In the genomic region with DNA sequence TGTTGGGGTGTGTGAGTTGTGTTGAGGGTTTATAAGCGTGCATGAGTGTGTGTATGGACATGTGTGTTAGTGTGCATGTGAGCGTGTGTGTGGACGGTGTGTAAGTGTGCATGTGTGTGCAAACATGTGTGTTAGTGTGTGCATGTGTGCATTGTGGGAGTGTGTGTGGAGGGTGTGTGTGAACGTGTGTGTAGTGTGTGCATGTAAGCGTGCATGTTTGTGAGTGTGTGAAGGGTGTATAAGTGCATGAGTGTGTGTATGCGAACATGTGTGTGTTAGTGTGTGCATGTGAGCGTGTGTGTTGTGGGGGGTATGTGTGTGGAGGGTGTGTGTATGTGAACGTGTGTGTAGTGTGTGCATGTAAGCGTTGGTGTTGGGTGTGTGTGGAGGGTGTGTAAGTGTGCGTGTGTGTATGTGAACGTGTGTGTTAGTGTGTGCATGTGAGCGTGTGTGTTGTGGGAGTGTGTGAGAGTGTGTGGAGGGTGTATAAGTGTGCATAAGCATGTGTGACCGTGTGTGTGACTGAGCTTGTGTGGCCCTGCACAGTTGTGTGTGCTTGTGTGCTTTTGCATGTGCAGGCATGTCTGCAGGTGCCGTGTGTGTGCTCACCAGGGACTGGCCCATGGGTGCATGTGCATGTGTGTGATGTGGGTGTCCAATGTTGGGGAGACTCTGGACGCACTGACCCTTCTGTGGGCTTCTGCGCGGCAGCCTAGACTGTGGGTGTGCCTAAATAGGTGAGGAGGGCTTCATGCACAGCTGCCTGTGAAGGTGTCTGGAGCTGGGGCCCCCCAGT, we compare ENCODE assay signal across 22 cellular contexts.
"Had no signal": no experiment of that assay in that cellular context is flagged by ENCODE, and none has a peak within 500 bp of the region (broad histone marks: within the 10 kb centered on the region; RNA-seq: fewer than 3 reads in every experiment).

No MANE protein-coding gene starts in this region.

- H3K27me3 ChIP-seq: ascending aorta, neural progenitor cell, ovary had no signal

- H3K36me3 ChIP-seq: ascending aorta, left lung, neural progenitor cell, ovary, thoracic aorta had no signal

- H3K4me3 ChIP-seq: ascending aorta, left lung, mucosa of descending colon, neural progenitor cell, ovary, thoracic aorta had no signal

- H3K9ac ChIP-seq: neural progenitor cell had no signal

- DNase-seq: activated B cell treated with CpG ODN at 0.5 μM for 24 hours; activated CD4-positive, alpha-beta memory T cell treated with anti-CD3 and anti-CD28 coated beads for 36 hours; activated CD4-positive, alpha-beta T cell treated with anti-CD3 and anti-CD28 coated beads for 4 hours; activated naive CD4-positive, alpha-beta T cell treated with anti-CD3 and anti-CD28 coated beads, Interleukin-2, amount 50 U/mL, for 16 hours; activated T-cell treated with anti-CD3 and anti-CD28 coated beads, Interleukin-2, amount 50 U/mL, for 4 hours; cerebellar nuclear complex; effector memory CD8-positive, alpha-beta T cell; foreskin melanocyte; glutamatergic neuron; left lung; mucosa of descending colon; naive thymus-derived CD4-positive, alpha-beta T cell; stimulated activated CD4-positive, alpha-beta T cell treated with anti-CD3 and anti-CD28 coated beads, Interleukin-4, amount 100 ng/mL, for 4 hours; T-cell had no signal

- ATAC-seq: activated T-cell treated with anti-CD3 and anti-CD28 coated beads, Interleukin-2, amount 50 U/mL, for 4 hours; effector memory CD8-positive, alpha-beta T cell; left lung; mucosa of descending colon; naive thymus-derived CD4-positive, alpha-beta T cell; sciatic nerve; stimulated activated memory B cell treated with anti-CD40 and anti-IgM and Interleukin-4, amounts not matched to agents 10 μg/mL and 1 μg/mL and 100 μg/mL, for 72 hours; T-cell had no signal

- H3K4me1 ChIP-seq: ascending aorta, left lung, neural progenitor cell had no signal

- FAIRE-seq: keratinocyte had no signal

- H3K4me2 ChIP-seq: neural progenitor cell had no signal

- H3K9me3 ChIP-seq: ascending aorta, left lung, mucosa of descending colon, ovary, thoracic aorta had no signal

- H2AFZ ChIP-seq: neural progenitor cell had no signal

- H3K27ac ChIP-seq: ascending aorta, epithelial cell of prostate, left lung, neural progenitor cell, ovary, thoracic aorta had no signal
